ENCODE assay signal across 1 cellular context in genomic region chr11:73760680-73761402, GRCh38.
TF ChIP-seq lines count a peak whose summit lies in the region.

Gene RAB6A (minus strand): TSS chr11:73761074. CDS start chr11:73760635, 439 bp downstream.

TF ChIP-seq in HepG2, 621 proteins besides CTCF, POLR2A, EP300 and RAD21 (continued from another document and continues in another):
- TF ChIP-seq U2AF1 (optimal IDR thresholded peaks at IDR 0.05; ENCODE audit: low read depth, low read length) (no peak), ZNF296 (CRISPR knock-in tag; conservative IDR thresholded peaks at IDR 0.05) (peak; percentile 53; the same call in 1 of the 2 replicates), ATF7 (IDR thresholded peaks at IDR 0.05) (peak; percentile 67), ATF7 (CRISPR knock-in tag; IDR thresholded peaks at IDR 0.05) (no peak), SCMH1 (CRISPR knock-in tag; IDR thresholded peaks at IDR 0.05; ENCODE audit: borderline replicate concordance) (no peak), ZNF709 (CRISPR knock-in tag; IDR thresholded peaks at IDR 0.05) (no peak), ZBTB7B (CRISPR knock-in tag; IDR thresholded peaks at IDR 0.05) (no peak), ZNF276 (CRISPR knock-in tag; IDR thresholded peaks at IDR 0.05; ENCODE audit: low read depth) (no peak), NFKBIZ (CRISPR knock-in tag; IDR thresholded peaks at IDR 0.05) (no peak), MTA3 (CRISPR knock-in tag; IDR thresholded peaks at IDR 0.05) (no peak), CHD4 (IDR thresholded peaks at IDR 0.05; ENCODE audit: borderline replicate concordance, low read length) (no peak), HNRNPH1 (optimal IDR thresholded peaks at IDR 0.05; ENCODE audit: low read depth, low read length) (no peak), FOXO4 (CRISPR knock-in tag; conservative IDR thresholded peaks at IDR 0.05) (no peak), ZNF143 (CRISPR knock-in tag; IDR thresholded peaks at IDR 0.05) (peak; percentile 41; the same call in 1 of the 2 replicates), SMC3 (IDR thresholded peaks at IDR 0.05; ENCODE audit: low read length) (no peak), ZNF468 (CRISPR knock-in tag; IDR thresholded peaks at IDR 0.05) (no peak), TEAD2 (CRISPR knock-in tag; IDR thresholded peaks at IDR 0.05) (no peak), CBX5 (CRISPR knock-in tag; IDR thresholded peaks at IDR 0.05; ENCODE audit: borderline replicate concordance) (no peak), YEATS2 (CRISPR knock-in tag; IDR thresholded peaks at IDR 0.05; ENCODE audit: borderline replicate concordance) (peak; percentile 62; the same call in 1 of the 2 replicates), MAFG (CRISPR knock-in tag; IDR thresholded peaks at IDR 0.05) (no peak), MAF1 (CRISPR knock-in tag; IDR thresholded peaks at IDR 0.05; ENCODE audit: borderline replicate concordance) (0 out of 2 replicates have a peak, but pooled peaks have one; percentile 35), NFRKB (IDR thresholded peaks at IDR 0.05) (no peak), FOSL2 (CRISPR knock-in tag; IDR thresholded peaks at IDR 0.05) (no peak), CENPBD1 (CRISPR knock-in tag; IDR thresholded peaks at IDR 0.05; ENCODE audit: borderline replicate concordance, low read depth) (no peak; the same call in 1 of the 2 replicates), FOXA1 (IDR thresholded peaks at IDR 0.05) (no peak), FOXA1 (CRISPR knock-in tag; IDR thresholded peaks at IDR 0.05) (no peak), ZNF839 (CRISPR knock-in tag; IDR thresholded peaks at IDR 0.05; ENCODE audit: borderline replicate concordance) (no peak), NFE2L2 (IDR thresholded peaks at IDR 0.05; ENCODE audit: low read length) (no peak), HNRNPLL (IDR thresholded peaks at IDR 0.05; ENCODE audit: low read depth, low read length, poor library complexity, severe bottlenecking) (peak; percentile 44), SSRP1 (CRISPR knock-in tag; IDR thresholded peaks at IDR 0.05) (no peak), SP2 (CRISPR knock-in tag; IDR thresholded peaks at IDR 0.05) (peak; percentile 84), ZNF121 (CRISPR knock-in tag; IDR thresholded peaks at IDR 0.05) (peak; percentile 100), HDAC6 (IDR thresholded peaks at IDR 0.05; ENCODE audit: low read depth, low read length) (no peak), CEBPZ (IDR thresholded peaks at IDR 0.05; ENCODE audit: low read length) (no peak), NCOA1 (CRISPR knock-in tag; IDR thresholded peaks at IDR 0.05) (no peak), RAD51 (IDR thresholded peaks at IDR 0.05; ENCODE audit: borderline replicate concordance) (no peak), MATR3 (CRISPR knock-in tag; IDR thresholded peaks at IDR 0.05) (no peak), HMG20B (CRISPR knock-in tag; conservative IDR thresholded peaks at IDR 0.05) (no peak), UBTF (CRISPR knock-in tag; IDR thresholded peaks at IDR 0.05) (peak; percentile 92), SKIL (CRISPR knock-in tag; IDR thresholded peaks at IDR 0.05; ENCODE audit: borderline replicate concordance) (no peak), CENPX (CRISPR knock-in tag; IDR thresholded peaks at IDR 0.05) (no peak), GLMP (CRISPR knock-in tag; IDR thresholded peaks at IDR 0.05; ENCODE audit: borderline replicate concordance) (no peak), TFAP4 (IDR thresholded peaks at IDR 0.05; ENCODE audit: borderline replicate concordance, low read depth) (0 out of 2 replicates have a peak, but pooled peaks have one; percentile 10), CERS6 (CRISPR knock-in tag; IDR thresholded peaks at IDR 0.05) (no peak), NFIB (CRISPR knock-in tag; IDR thresholded peaks at IDR 0.05; ENCODE audit: borderline replicate concordance) (no peak), ZNF331 (CRISPR knock-in tag; IDR thresholded peaks at IDR 0.05) (no peak), MEIS1 (CRISPR knock-in tag; IDR thresholded peaks at IDR 0.05; ENCODE audit: borderline replicate concordance) (0 out of 2 replicates have a peak, but pooled peaks have one; percentile 8), ZNF280D (CRISPR knock-in tag; IDR thresholded peaks at IDR 0.05) (no peak)
